Comparison of ENCODE assay signal across 19 cellular contexts in genomic region chr12:97940105-97940504, GRCh38.
"Had no signal": no experiment of that assay in that cellular context is flagged by ENCODE, and none has a peak within 500 bp of the region (broad histone marks: within the 10 kb centered on the region; RNA-seq: fewer than 3 reads in every experiment).

No MANE protein-coding gene starts in this region.

- H3K4me2 ChIP-seq: hepatocyte had no signal

- DNase-seq: effector memory CD8-positive, alpha-beta T cell; head of caudate nucleus; kidney; left cardiac atrium; left ventricle myocardium inferior; lower lobe of right lung; naive thymus-derived CD4-positive, alpha-beta T cell; nephron progenitor cell; posterior cingulate gyrus; sigmoid colon; small intestine; stimulated activated CD4-positive, alpha-beta T cell treated with anti-CD3 and anti-CD28 coated beads, Interleukin-2, amount 100 ng/mL, for 48 hours; stimulated activated naive CD4-positive, alpha-beta T cell treated with Interleukin-2 at 50 U/mL for 16 hours; tibial artery had no signal

- H3K27me3 ChIP-seq: foreskin keratinocyte, hepatocyte, neutrophil, sigmoid colon, suprapubic skin, tibial artery had no signal

- H2AFZ ChIP-seq: hepatocyte had no signal

- H3K36me3 ChIP-seq: left ventricle myocardium inferior, lower lobe of right lung, neutrophil, sigmoid colon, suprapubic skin, tibial artery had no signal

- H3K4me1 Mint-ChIP-seq: central memory CD8-positive, alpha-beta T cell; naive thymus-derived CD4-positive, alpha-beta T cell had no signal

- H3K9me3 ChIP-seq: lower lobe of right lung, neutrophil, sigmoid colon, suprapubic skin, tibial artery had no signal

- H3K9me3 Mint-ChIP-seq: nephron progenitor cell had no signal

- FAIRE-seq: kidney, small intestine had no signal

- H3K27ac ChIP-seq: foreskin keratinocyte, hepatocyte, left ventricle myocardium inferior, lower lobe of right lung, neutrophil, suprapubic skin, tibial artery had no signal

- H3K36me3 Mint-ChIP-seq: naive thymus-derived CD4-positive, alpha-beta T cell had no signal

- H3K27me3 Mint-ChIP-seq: central memory CD8-positive, alpha-beta T cell; effector memory CD8-positive, alpha-beta T cell had no signal

- H3K4me3 Mint-ChIP-seq: central memory CD8-positive, alpha-beta T cell; effector memory CD8-positive, alpha-beta T cell; naive thymus-derived CD4-positive, alpha-beta T cell; nephron progenitor cell had no signal

- H3K4me1 ChIP-seq: left ventricle myocardium inferior, lower lobe of right lung, suprapubic skin had no signal

- ATAC-seq: effector memory CD8-positive, alpha-beta T cell; left cardiac atrium; lower lobe of right lung; naive thymus-derived CD4-positive, alpha-beta T cell had no signal

- H3K4me3 ChIP-seq: hepatocyte, left ventricle myocardium inferior, lower lobe of right lung, sigmoid colon, suprapubic skin, tibial artery had no signal

- H3K27ac Mint-ChIP-seq: effector memory CD8-positive, alpha-beta T cell; naive thymus-derived CD4-positive, alpha-beta T cell; nephron progenitor cell had no signal
